ENCODE assay signal across 8 cellular contexts in genomic region chr12:120639771-120640721, GRCh38. TPM values are rescaled to one million over a fixed set of nuclear protein-coding genes. Genes with fewer than 3 reads are reported as not detected.
A peak's percentile ranks its signal among the peaks of the same experiment; 100 is the strongest.
DNase-seq lines count a peak whose midpoint lies in the region; ATAC-seq and TF ChIP-seq lines count a peak whose summit lies in the region.

Gene CABP1 (plus strand): TSS chr12:120640626. CDS start chr12:120640686, 60 bp downstream.

- ATAC-seq in GM18867 (IDR thresholded peaks at IDR 0.05; ENCODE audit: unreplicated experiment) (peak; percentile 68), HG03045 (IDR thresholded peaks at IDR 0.05; ENCODE audit: unreplicated experiment) (peak; percentile 66), left ventricle myocardium superior (peak; percentile 79), GM18873 (IDR thresholded peaks at IDR 0.05; ENCODE audit: low FRiP score, unreplicated experiment) (no peak)

- H3K9me3 ChIP-seq in Peyer's patch, result no peaks in the 10 kb centered on the region

- H3K27me3 ChIP-seq in Peyer's patch, result peaks cover 0 to 15% of the 10 kb centered on the region in 2 donors

- peak within 1 kb of the TSS; percentile 37 to 67 (median 62) for H3K4me3 ChIP-seq in Peyer's patch

- H3K27ac ChIP-seq in Peyer's patch, result no peak within 1 kb of the TSS

- H3K4me1 ChIP-seq in Peyer's patch, result peaks cover 0 to 9% (median 5%) of the 10 kb centered on the region in 4 donors

- no peak for TF ChIP-seq POLR2A in Peyer's patch (IDR thresholded peaks at IDR 0.05)

- peak in 5 of 6 experiments; percentile 24 to 50 (median 38) for TF ChIP-seq CTCF in Peyer's patch (IDR thresholded peaks at IDR 0.05)

- DNase-seq in Peyer's patch (peak; percentile 64 to 73 (median 66)), activated gamma-delta T cell (lab: John Stamatoyannopoulos, UW) (peak; percentile 43), left ventricle myocardium superior (peak; percentile 44), hepatic stellate cell (ENCODE audit: low spot score) (no peak)
- peak; percentile 31 to 71 for DNase-seq in stimulated activated CD4-positive, alpha-beta T cell treated with anti-CD3 and anti-CD28 coated beads, Interleukin-15, amount 100 ng/mL, for 1 hour (ENCODE audit: low read depth in 1 of 2, low spot score in 1 of 2)

- H3K36me3 ChIP-seq in Peyer's patch, result no peaks in the 10 kb centered on the region

- intact Hi-C loops in left ventricle myocardium superior (cut with micrococcal nuclease), result no loop called here

RNA-seq across cellular contexts. Expression of gene CABP1, which starts in this region (rescaled TPM):
- total RNA-seq in Peyer's patch (1 to 10 TPM in 1 of 4 donors, under 1 TPM in 2, not detected in 1; 0.54 to 3.3 (median 0.95) TPM), left ventricle myocardium superior (8.0 TPM)
